25 cellular contexts compared by ENCODE assay signal in genomic region chr12:112985655-112986290, GRCh38. TPM values are rescaled to one million over a fixed set of nuclear protein-coding genes. Genes with fewer than 3 reads are reported as not detected.
A peak's percentile ranks its signal among the peaks of the same experiment; 100 is the strongest.
DNase-seq lines count a peak whose midpoint lies in the region; ATAC-seq, FAIRE-seq and TF ChIP-seq lines count a peak whose summit lies in the region.
"Had no signal": no experiment of that assay in that cellular context is flagged by ENCODE, and none has a peak within 500 bp of the region (broad histone marks: within the 10 kb centered on the region; RNA-seq: fewer than 3 reads in every experiment).

No MANE protein-coding gene starts in this region.

- intact Hi-C loops in naive thymus-derived CD4-positive, alpha-beta T cell (cut with micrococcal nuclease), result no loop called here

- no peak overlapping the region for H3T11ph ChIP-seq in H9 (ENCODE audit: low read length)

- H3K4me1 Mint-ChIP-seq in activated T-cell treated with anti-CD3 and anti-CD28 coated beads, Interleukin-2, amount 50 U/mL, for 24 hours (ENCODE audit: low read depth), result peaks cover 82% of the 10 kb centered on the region
- peaks cover 11 to 18% of the 10 kb centered on the region in 2 experiments for H3K4me1 Mint-ChIP-seq in H9
- H3K4me1 Mint-ChIP-seq in astrocyte (ENCODE audit: low read depth, unreplicated experiment), result peaks cover 5% of the 10 kb centered on the region
- peaks cover 28 to 94% (median 79%) of the 10 kb centered on the region in 7 donors for H3K4me1 Mint-ChIP-seq in naive thymus-derived CD4-positive, alpha-beta T cell
- H3K4me1 Mint-ChIP-seq in endodermal cell, result no peaks in the 10 kb centered on the region
- H3K4me1 Mint-ChIP-seq: nephron progenitor cell had no signal

- no peak overlapping the region for H2AK5ac ChIP-seq in H9 (ENCODE audit: insufficient read length, low read length)

- no peak overlapping the region for H4K8ac ChIP-seq in H9 (replicated peaks; ENCODE audit: insufficient read length, low read depth, low read length)

- H3K9ac ChIP-seq in H9 (ENCODE audit: extremely low read depth, insufficient read length, low read length) (no peak overlapping the region), astrocyte (ENCODE audit: low read length) (no peak overlapping the region), smooth muscle cell (ENCODE audit: low read depth) (no peak overlapping the region), endodermal cell (ENCODE audit: extremely low read depth, low read length, poor library complexity, severe bottlenecking) (no peak overlapping the region)

- peaks cover 96% of the 10 kb centered on the region for H3K36me3 Mint-ChIP-seq in activated T-cell treated with anti-CD3 and anti-CD28 coated beads, Interleukin-2, amount 50 U/mL, for 24 hours (ENCODE audit: low read depth)
- H3K36me3 Mint-ChIP-seq in H9 (ENCODE audit: insufficient read depth in 1 of 3, low read depth in 3 of 3) (peaks cover 0 to 9% (median 2%) of the 10 kb centered on the region in 3 experiments; a peak in 4 of 7 replicates), astrocyte (ENCODE audit: low read depth, unreplicated experiment) (peaks cover 37% of the 10 kb centered on the region), endodermal cell (ENCODE audit: low read depth) (no peaks in the 10 kb centered on the region)
- peaks cover 25 to 93% (median 63%) of the 10 kb centered on the region in 5 donors for H3K36me3 Mint-ChIP-seq in naive thymus-derived CD4-positive, alpha-beta T cell

- H2BK12ac ChIP-seq in H9 (ENCODE audit: insufficient read length, low read depth, low read length), result no peak overlapping the region

- DNase-seq in activated T-cell treated with anti-CD3 and anti-CD28 coated beads, Interleukin-2, amount 50 U/mL, for 24 hours, result no peak
- DNase-seq in activated T-cell treated with anti-CD3 and anti-CD28 coated beads, Interleukin-2, amount 50 U/mL, for 1 hour, result no peak
- DNase-seq in H9 (no peak), astrocyte (ENCODE audit: low read depth) (no peak), smooth muscle cell (lab: John Stamatoyannopoulos, UW; ENCODE audit: unreplicated experiment) (no peak), endodermal cell (no peak), NCI-H146 treated with DMSO at 0.1 percent for 48 hours (lab: John Stamatoyannopoulos, UW; ENCODE audit: unreplicated experiment) (no peak)
- DNase-seq in naive thymus-derived CD4-positive, alpha-beta T cell, result no peak
- DNase-seq: activated CD4-positive, alpha-beta T cell treated with anti-CD3 and anti-CD28 coated beads, Interleukin-2, amount 50 U/mL, for 4 hours; amniotic stem cell; C1 segment of cervical spinal cord; caudate nucleus; DMS153; esophagus squamous epithelium; mesenchymal stem cell; MV-4-11; NCI-H187; NCI-H2227 treated with DMSO at 0.1 percent for 48 hours; NCI-H748 treated with DMSO at 0.1 percent for 48 hours; nephron progenitor cell; Right ventricle myocardium superior; sigmoid colon; SW 1271 had no signal

- POLR2A ChIA-PET in naive thymus-derived CD4-positive, alpha-beta T cell (lab: Charles Lee), result no interaction called here

- no peak overlapping the region for H3K56ac ChIP-seq in H9 (ENCODE audit: insufficient read length, low read depth, low read length)

- H3K36me3 ChIP-seq in astrocyte (ENCODE audit: insufficient read depth, low read length), result no peaks in the 10 kb centered on the region
- H3K36me3 ChIP-seq in naive thymus-derived CD4-positive, alpha-beta T cell (ENCODE audit: control insufficient read depth in 2 of 3, insufficient read depth in 3 of 3, low read length in 3 of 3), result peaks cover 0 to 49% (median 27%) of the 10 kb centered on the region in 3 experiments
- H3K36me3 ChIP-seq in smooth muscle cell (ENCODE audit: low read depth), result no peaks in the 10 kb centered on the region
- H3K36me3 ChIP-seq in endodermal cell (ENCODE audit: control insufficient read depth, insufficient read depth, low read length), result no peaks in the 10 kb centered on the region
- H3K36me3 ChIP-seq: sigmoid colon, thoracic aorta had no signal

- H3K9me3 ChIP-seq in H9 (ENCODE audit: control insufficient read depth, low read depth, low read length) (no peaks in the 10 kb centered on the region), astrocyte (ENCODE audit: insufficient read depth, low read depth, low read length) (no peaks in the 10 kb centered on the region), smooth muscle cell (replicated peaks; ENCODE audit: low read depth) (no peaks in the 10 kb centered on the region), endodermal cell (ENCODE audit: control insufficient read depth, low read length) (peaks cover 38% of the 10 kb centered on the region)
- peaks cover 0 to 8% (median 5%) of the 10 kb centered on the region in 3 experiments for H3K9me3 ChIP-seq in naive thymus-derived CD4-positive, alpha-beta T cell (ENCODE audit: control insufficient read depth in 2 of 3, low read length in 3 of 3)
- H3K9me3 ChIP-seq: thoracic aorta had no signal

- no peaks in the 10 kb centered on the region for H3K27me3 Mint-ChIP-seq in activated T-cell treated with anti-CD3 and anti-CD28 coated beads, Interleukin-2, amount 50 U/mL, for 24 hours
- peaks cover 8% of the 10 kb centered on the region for H3K27me3 Mint-ChIP-seq in H9 (ENCODE audit: low read depth)
- peaks cover 2% of the 10 kb centered on the region for H3K27me3 Mint-ChIP-seq in astrocyte (ENCODE audit: low read depth, unreplicated experiment)
- H3K27me3 Mint-ChIP-seq in naive thymus-derived CD4-positive, alpha-beta T cell, result no peaks in the 10 kb centered on the region
- peaks cover 25% of the 10 kb centered on the region for H3K27me3 Mint-ChIP-seq in endodermal cell (ENCODE audit: insufficient read depth)

- no peak overlapping the region for H2AFZ ChIP-seq in H9 (ENCODE audit: low read length)
- H2AFZ ChIP-seq in astrocyte (ENCODE audit: low read depth, low read length), result no peak overlapping the region
- H2AFZ ChIP-seq in smooth muscle cell (ENCODE audit: low read depth), result no peak overlapping the region

- no peak overlapping the region for H3K27ac ChIP-seq in H9 (ENCODE audit: insufficient read length, low read depth, low read length)
- no peak overlapping the region for H3K27ac ChIP-seq in astrocyte (ENCODE audit: low read depth, low read length)
- peak overlapping the region; percentile 27 for H3K27ac ChIP-seq in naive thymus-derived CD4-positive, alpha-beta T cell (ENCODE audit: low read depth, low read length)
- H3K27ac ChIP-seq in smooth muscle cell (ENCODE audit: low read depth), result no peak overlapping the region
- no peak overlapping the region for H3K27ac ChIP-seq in endodermal cell (ENCODE audit: low read depth, low read length)
- H3K27ac ChIP-seq: sigmoid colon, thoracic aorta had no signal

- no peak overlapping the region for H3K4ac ChIP-seq in H9 (ENCODE audit: low read depth, low read length)

- no peak overlapping the region for H2BK5ac ChIP-seq in H9 (ENCODE audit: insufficient read length, low read length)

- no peaks in the 10 kb centered on the region; the same call in 1 of the 2 replicates for H3K79me2 ChIP-seq in H9 (ENCODE audit: insufficient read depth, low read length)
- H3K79me2 ChIP-seq in astrocyte (ENCODE audit: insufficient read depth, low read length), result no peaks in the 10 kb centered on the region
- H3K79me2 ChIP-seq in smooth muscle cell (ENCODE audit: low read depth), result no peaks in the 10 kb centered on the region

- no peak overlapping the region for H2BK120ac ChIP-seq in H9 (ENCODE audit: low read depth, low read length, poor library complexity, severe bottlenecking)

- no peaks in the 10 kb centered on the region for H3K4me1 ChIP-seq in H9 (ENCODE audit: insufficient read depth, low read length)
- H3K4me1 ChIP-seq in astrocyte (ENCODE audit: insufficient read depth, low read length), result no peaks in the 10 kb centered on the region
- H3K4me1 ChIP-seq in naive thymus-derived CD4-positive, alpha-beta T cell (ENCODE audit: control insufficient read depth in 2 of 2, insufficient read depth in 2 of 2, low read length in 2 of 2), result peaks cover 16 to 39% of the 10 kb centered on the region in 2 donors
- no peaks in the 10 kb centered on the region for H3K4me1 ChIP-seq in smooth muscle cell (ENCODE audit: low read depth)
- no peaks in the 10 kb centered on the region for H3K4me1 ChIP-seq in endodermal cell (ENCODE audit: control insufficient read depth, insufficient read depth, low read length)
- H3K4me1 ChIP-seq: sigmoid colon had no signal

- peak overlapping the region; percentile 73 for H3K27ac Mint-ChIP-seq in activated T-cell treated with anti-CD3 and anti-CD28 coated beads, Interleukin-2, amount 50 U/mL, for 24 hours
- H3K27ac Mint-ChIP-seq in H9 (no peak overlapping the region), astrocyte (ENCODE audit: unreplicated experiment) (peak overlapping the region; percentile 67), endodermal cell (no peak overlapping the region)
- H3K27ac Mint-ChIP-seq in naive thymus-derived CD4-positive, alpha-beta T cell, result peak overlapping the region; percentile 39 to 84 (median 78)
- H3K27ac Mint-ChIP-seq: nephron progenitor cell had no signal

- H4K91ac ChIP-seq in H9 (ENCODE audit: insufficient read length, low read depth, low read length), result peak overlapping the region; percentile 75

- no peaks in the 10 kb centered on the region for H3K23me2 ChIP-seq in H9 (ENCODE audit: insufficient read length, low read depth, low read length, poor library complexity, severe bottlenecking)

- H3K4me3 ChIP-seq in astrocyte (ENCODE audit: insufficient read depth, low read depth, low read length), result no peak overlapping the region
- no peak overlapping the region for H3K4me3 ChIP-seq in naive thymus-derived CD4-positive, alpha-beta T cell (ENCODE audit: low read length)
- no peak overlapping the region for H3K4me3 ChIP-seq in smooth muscle cell
- H3K4me3 ChIP-seq in endodermal cell (ENCODE audit: low read length), result no peak overlapping the region
- H3K4me3 ChIP-seq: esophagus squamous epithelium, K562, sigmoid colon, thoracic aorta had no signal

- H3K18ac ChIP-seq in H9 (ENCODE audit: insufficient read length, low read depth, low read length), result no peak overlapping the region

- H3K14ac ChIP-seq in H9 (ENCODE audit: insufficient read depth, low read length), result no peak overlapping the region

- H3K4me3 Mint-ChIP-seq in activated T-cell treated with anti-CD3 and anti-CD28 coated beads, Interleukin-2, amount 50 U/mL, for 24 hours, result no peak overlapping the region
- no peak overlapping the region for H3K4me3 Mint-ChIP-seq in H9
- H3K4me3 Mint-ChIP-seq in astrocyte (ENCODE audit: unreplicated experiment), result no peak overlapping the region
- H3K4me3 Mint-ChIP-seq in naive thymus-derived CD4-positive, alpha-beta T cell, result peak overlapping the region in 5 of 10 donors; percentile 4 to 87 (median 29)
- no peak overlapping the region for H3K4me3 Mint-ChIP-seq in endodermal cell
- H3K4me3 Mint-ChIP-seq: nephron progenitor cell had no signal

- H3F3A ChIP-seq in smooth muscle cell (ENCODE audit: low read depth), result no peaks in the 10 kb centered on the region

- H3K23ac ChIP-seq in H9 (ENCODE audit: insufficient read length, low read depth, low read length), result no peak overlapping the region

- no peak overlapping the region for H2BK15ac ChIP-seq in H9 (ENCODE audit: low read depth, low read length)

- no peak overlapping the region for H3K4me2 ChIP-seq in H9 (ENCODE audit: insufficient read depth, insufficient read length, low read length)
- H3K4me2 ChIP-seq in astrocyte (ENCODE audit: low read length), result no peak overlapping the region
- H3K4me2 ChIP-seq in smooth muscle cell, result no peak overlapping the region

- no peak for FAIRE-seq in astrocyte (lab: Jason Lieb, UNC)
- FAIRE-seq: K562 had no signal

- peak overlapping the region; percentile 79 for H4K5ac ChIP-seq in H9 (ENCODE audit: insufficient read length, low read depth, low read length)

- CTCF ChIA-PET in naive thymus-derived CD4-positive, alpha-beta T cell (lab: Charles Lee), result interaction anchor here (2.5 kb wide), 1 partner anchor 7 kb away, joined by 12 read pairs; no protein-coding TSS in a partner anchor

- H4K20me1 ChIP-seq in H9 (ENCODE audit: control insufficient read depth, insufficient read depth, insufficient read length) (no peaks in the 10 kb centered on the region), astrocyte (ENCODE audit: insufficient read depth, low read length) (no peaks in the 10 kb centered on the region), smooth muscle cell (ENCODE audit: low read depth) (no peaks in the 10 kb centered on the region)

- no peak overlapping the region for H2BK20ac ChIP-seq in H9 (ENCODE audit: low read depth, low read length, poor library complexity, severe bottlenecking)

- whole genome bisulfite sequencing in H9 (ENCODE audit: extremely low coverage, insufficient read length, low lambda C conversion rate), result no CpG with 5 or more reads among the region's 1 CpG
- 93% methylated on average over 1 of the region's 1 CpG for WGBS in smooth muscle cell (ENCODE audit: low lambda C conversion rate)
- WGBS in endodermal cell (ENCODE audit: insufficient coverage in 1 of 2, insufficient read length in 1 of 2), 2 experiments, result 71 to 90% methylated on average over 1 of the region's 1 CpG

- H3K27me3 ChIP-seq in H9 (ENCODE audit: insufficient read depth, low read length) (no peaks in the 10 kb centered on the region; the same call in 1 of the 2 replicates), astrocyte (ENCODE audit: insufficient read depth, low read length) (peaks cover 14% of the 10 kb centered on the region), smooth muscle cell (ENCODE audit: low read depth) (peaks cover 12% of the 10 kb centered on the region), endodermal cell (ENCODE audit: control insufficient read depth, insufficient read depth, low read length, poor library complexity, severe bottlenecking) (no peaks in the 10 kb centered on the region)
- H3K27me3 ChIP-seq in naive thymus-derived CD4-positive, alpha-beta T cell (ENCODE audit: control insufficient read depth in 2 of 2, insufficient read depth in 2 of 2, low read length in 2 of 2), result no peaks in the 10 kb centered on the region
- H3K27me3 ChIP-seq: esophagus squamous epithelium, sigmoid colon had no signal

- H3K9me3 Mint-ChIP-seq in activated T-cell treated with anti-CD3 and anti-CD28 coated beads, Interleukin-2, amount 50 U/mL, for 24 hours, result peaks cover 50% of the 10 kb centered on the region
- H3K9me3 Mint-ChIP-seq in H9 (peaks cover 9 to 14% of the 10 kb centered on the region in 2 experiments), astrocyte (ENCODE audit: unreplicated experiment) (peaks cover 26% of the 10 kb centered on the region), endodermal cell (peaks cover 40% of the 10 kb centered on the region)
- peaks cover 7 to 36% (median 17%) of the 10 kb centered on the region in 11 donors for H3K9me3 Mint-ChIP-seq in naive thymus-derived CD4-positive, alpha-beta T cell

- ATAC-seq in naive thymus-derived CD4-positive, alpha-beta T cell, result no peak
- ATAC-seq: K562 had no signal

- no peak for TF ChIP-seq CTCF in H9 (conservative IDR thresholded peaks at IDR 0.05)
- TF ChIP-seq CTCF in astrocyte (IDR thresholded peaks at IDR 0.05; ENCODE audit: insufficient read depth, low read depth, low read length), result no peak
- no peak for TF ChIP-seq CTCF in smooth muscle cell (IDR thresholded peaks at IDR 0.05; ENCODE audit: borderline replicate concordance, insufficient read depth, poor library complexity, severe bottlenecking)
- TF ChIP-seq CTCF in endodermal cell (conservative IDR thresholded peaks at IDR 0.05), result no peak

- no peaks in the 10 kb centered on the region for H3K79me1 ChIP-seq in H9 (ENCODE audit: insufficient read depth, low read depth, low read length, poor library complexity, severe bottlenecking)

RNA-seq across cellular contexts. Expression of gene OAS2, which starts 7.5 kb away (rescaled TPM):
- total RNA-seq in H9 (2021) (not detected in 2 replicates), astrocyte (94.2 and 132 TPM in 2 replicates), smooth muscle cell (not detected in 2 replicates), endodermal cell (not detected)
- 100 to 1,000 TPM in 1 of 5 experiments, 10 to 100 TPM in 4; 29.9 to 238 (median 66.0) TPM for total RNA-seq in naive thymus-derived CD4-positive, alpha-beta T cell
- polyA plus RNA-seq in naive thymus-derived CD4-positive, alpha-beta T cell, result 10 to 100 TPM; 30.5 to 63.6 TPM
- polyA plus RNA-seq in smooth muscle cell, result not detected in 2 replicates
- polyA plus RNA-seq in endodermal cell (2013, experiment 1 of 2), result not detected
- polyA plus RNA-seq in endodermal cell (2013, experiment 2 of 2), result not detected

RNA-seq across cellular contexts. Expression of gene OAS3, which starts 47.5 kb away (rescaled TPM):
- total RNA-seq in H9 (2021), result 0.70 and 0.81 TPM in 2 replicates
- 33.8 and 37.1 TPM in 2 replicates for total RNA-seq in astrocyte
- total RNA-seq in naive thymus-derived CD4-positive, alpha-beta T cell, result 100 to 1,000 TPM in 1 of 5 experiments, 10 to 100 TPM in 4; 17.8 to 264 (median 21.6) TPM
- 10 to 100 TPM; 14.8 to 20.7 TPM for polyA plus RNA-seq in naive thymus-derived CD4-positive, alpha-beta T cell
- 0.13 and 1.1 TPM in 2 replicates for total RNA-seq in smooth muscle cell
- 1.9 TPM in 1 of 2 replicates, not detected in the other for polyA plus RNA-seq in smooth muscle cell
- under 1 TPM; 0.64 to 0.84 TPM for total RNA-seq in endodermal cell
- polyA plus RNA-seq in endodermal cell (2013, experiment 1 of 2), result 0.32 TPM
- 0.29 TPM for polyA plus RNA-seq in endodermal cell (2013, experiment 2 of 2)

Comparison
In these comparisons a context has a peak if more than half of its experiments do, and no peak if none do; other contexts are left out.
1. H3K27ac Mint-ChIP-seq: peak in activated T-cell treated with anti-CD3 and anti-CD28 coated beads, Interleukin-2, amount 50 U/mL, for 24 hours (single experiment), astrocyte (single experiment) and naive thymus-derived CD4-positive, alpha-beta T cell (9 of 9); none in H9 (0 of 3) and endodermal cell (single experiment).
2. RNA of gene OAS2, which starts 7.5 kb away (total RNA-seq): 94.2 to 132 TPM in astrocyte and 29.9 to 238 TPM in naive thymus-derived CD4-positive, alpha-beta T cell; not detected in endodermal cell, not detected in H9 and not detected in smooth muscle cell; every median in the first group is over 10 times any median in the second.